Comparison of ENCODE assay signal across 8 cellular contexts in genomic region chr12:121581681-121582439, GRCh38. TPM values are rescaled to one million over a fixed set of nuclear protein-coding genes. Genes with fewer than 3 reads are reported as not detected.
DNase-seq lines count a peak whose midpoint lies in the region; ATAC-seq and TF ChIP-seq lines count a peak whose summit lies in the region.

No MANE protein-coding gene starts in this region.

- H3K36me3 ChIP-seq in SK-N-MC (ENCODE audit: insufficient read depth, low read length), result no peaks in the 10 kb centered on the region

- H3K27me3 Mint-ChIP-seq in natural killer cell treated with Interleukin-12 subunit alpha and Interleukin-12 subunit beta and Interleukin-15 and Interleukin-18, amount 100 ng/mL, for 72 hours, result no peaks in the 10 kb centered on the region

- H3K4me3 Mint-ChIP-seq in natural killer cell treated with Interleukin-12 subunit alpha and Interleukin-12 subunit beta and Interleukin-15 and Interleukin-18, amount 100 ng/mL, for 72 hours, result peak overlapping the region; percentile 96

- peak overlapping the region; percentile 19 for H3K9ac ChIP-seq in SK-N-MC (ENCODE audit: insufficient read length)

- DNase-seq in NCI-H146 (lab: John Stamatoyannopoulos, UW) (peak; percentile 11), NCI-H146 treated with DMSO at 0.1 percent for 48 hours (lab: John Stamatoyannopoulos, UW; ENCODE audit: unreplicated experiment) (no peak), SK-N-MC (ENCODE audit: low read depth, low spot score) (no peak), erythroblast (lab: John Stamatoyannopoulos, UW) (peak; percentile 59 to 70), putamen (ENCODE audit: low spot score) (no peak), NK-92 (lab: John Stamatoyannopoulos, UW; ENCODE audit: unreplicated experiment) (no peak)
- no peak for DNase-seq in natural killer cell treated with Interleukin-12 subunit alpha and Interleukin-12 subunit beta and Interleukin-15 and Interleukin-18, amount 100 ng/mL, for 72 hours (ENCODE audit: low spot score)
- DNase-seq in activated CD8-positive, alpha-beta memory T cell treated with anti-CD3 and anti-CD28 coated beads for 24 hours, result no peak

- H3K9me3 Mint-ChIP-seq in natural killer cell treated with Interleukin-12 subunit alpha and Interleukin-12 subunit beta and Interleukin-15 and Interleukin-18, amount 100 ng/mL, for 72 hours, result no peaks in the 10 kb centered on the region

- H3K27ac ChIP-seq in SK-N-MC, result peak overlapping the region; percentile 96

- no peaks in the 10 kb centered on the region for H3K9me3 ChIP-seq in SK-N-MC (ENCODE audit: low read depth, low read length)

- H3K4me3 ChIP-seq in SK-N-MC, result peak overlapping the region; percentile 95

- no peaks in the 10 kb centered on the region for H3K36me3 Mint-ChIP-seq in natural killer cell treated with Interleukin-12 subunit alpha and Interleukin-12 subunit beta and Interleukin-15 and Interleukin-18, amount 100 ng/mL, for 72 hours

- TF ChIP-seq POLR2A in erythroblast (IDR thresholded peaks at IDR 0.05; ENCODE audit: low read length), result peak; percentile 44

- H3K4me1 Mint-ChIP-seq in natural killer cell treated with Interleukin-12 subunit alpha and Interleukin-12 subunit beta and Interleukin-15 and Interleukin-18, amount 100 ng/mL, for 72 hours (ENCODE audit: low read depth in 2 of 2), result peaks cover 28 to 31% of the 10 kb centered on the region in 2 donors

- ATAC-seq in natural killer cell treated with Interleukin-12 subunit alpha and Interleukin-12 subunit beta and Interleukin-15 and Interleukin-18, amount 100 ng/mL, for 72 hours, result peak in 1 of 2 donors; percentile 28

- peak overlapping the region; percentile 89 to 95 for H3K27ac Mint-ChIP-seq in natural killer cell treated with Interleukin-12 subunit alpha and Interleukin-12 subunit beta and Interleukin-15 and Interleukin-18, amount 100 ng/mL, for 72 hours

RNA-seq across cellular contexts. Expression of gene KDM2B, which starts 1.0 kb away (rescaled TPM):
- 10 to 100 TPM; 35.9 to 60.1 TPM for total RNA-seq in natural killer cell treated with Interleukin-12 subunit alpha and Interleukin-12 subunit beta and Interleukin-15 and Interleukin-18, amount 100 ng/mL, for 72 hours

RNA-seq across cellular contexts. Expression of gene ORAI1, which starts 44.5 kb away (rescaled TPM):
- total RNA-seq in natural killer cell treated with Interleukin-12 subunit alpha and Interleukin-12 subunit beta and Interleukin-15 and Interleukin-18, amount 100 ng/mL, for 72 hours, result 10 to 100 TPM; 40.5 to 43.9 TPM

Comparison
In these comparisons a context has a peak if more than half of its experiments do, and no peak if none do; other contexts are left out.
1. DNase-seq: peak in NCI-H146 (single experiment) and erythroblast (2 of 2); none in NCI-H146 treated with DMSO at 0.1 percent for 48 hours (single experiment), SK-N-MC (single experiment), natural killer cell treated with Interleukin-12 subunit alpha and Interleukin-12 subunit beta and Interleukin-15 and Interleukin-18, amount 100 ng/mL, for 72 hours (single experiment), putamen (single experiment), NK-92 (single experiment) and activated CD8-positive, alpha-beta memory T cell treated with anti-CD3 and anti-CD28 coated beads for 24 hours (single experiment).